Comparison of ENCODE assay signal across 23 cellular contexts in genomic region chr11:70743941-70744351, GRCh38.
"Had no signal": no experiment of that assay in that cellular context is flagged by ENCODE, and none has a peak within 500 bp of the region (broad histone marks: within the 10 kb centered on the region; RNA-seq: fewer than 3 reads in every experiment).

No MANE protein-coding gene starts in this region.

- H3K9me3 Mint-ChIP-seq: effector memory CD8-positive, alpha-beta T cell; natural killer cell had no signal

- H3K27ac Mint-ChIP-seq: effector memory CD8-positive, alpha-beta T cell; natural killer cell; stimulated activated naive CD8-positive, alpha-beta T cell treated with anti-CD3 and anti-CD28 coated beads, Interleukin-15, amount 100 ng/mL, for 72 hours had no signal

- H3K36me3 Mint-ChIP-seq: natural killer cell had no signal

- ATAC-seq: effector memory CD8-positive, alpha-beta T cell; heart right ventricle; left cardiac atrium; left ventricle myocardium superior; natural killer cell; right lobe of liver; stimulated activated naive CD8-positive, alpha-beta T cell treated with anti-CD3 and anti-CD28 coated beads, Interleukin-15, amount 100 ng/mL, for 72 hours had no signal

- H3K27ac ChIP-seq: esophagus squamous epithelium, heart right ventricle, ovary, right lobe of liver, thyroid gland had no signal

- H3K36me3 ChIP-seq: esophagus squamous epithelium, heart right ventricle, ovary, right lobe of liver, thyroid gland had no signal

- H3K9me3 ChIP-seq: esophagus squamous epithelium, heart right ventricle, ovary, right lobe of liver, thyroid gland had no signal

- H3K4me1 Mint-ChIP-seq: natural killer cell; stimulated activated naive CD8-positive, alpha-beta T cell treated with anti-CD3 and anti-CD28 coated beads, Interleukin-15, amount 100 ng/mL, for 72 hours had no signal

- H3K4me1 ChIP-seq: esophagus squamous epithelium, right lobe of liver, thyroid gland had no signal

- H3K4me3 Mint-ChIP-seq: effector memory CD8-positive, alpha-beta T cell; natural killer cell; stimulated activated naive CD8-positive, alpha-beta T cell treated with anti-CD3 and anti-CD28 coated beads, Interleukin-15, amount 100 ng/mL, for 72 hours had no signal

- H3K4me3 ChIP-seq: esophagus squamous epithelium, heart right ventricle, ovary, right lobe of liver, thyroid gland had no signal

- DNase-seq: caudate nucleus; cerebellar nuclear complex; cortex of kidney; effector memory CD8-positive, alpha-beta T cell; erythroblast; esophagus squamous epithelium; foreskin melanocyte; glutamatergic neuron; heart right ventricle; hippocampal formation; left cardiac atrium; left ventricle myocardium superior; natural killer cell; nucleus accumbens; ovary; right lobe of liver; small intestine; stimulated activated CD4-positive, alpha-beta T cell treated with anti-CD3 and anti-CD28 coated beads, Interleukin-15, amount 100 ng/mL, for 24 hours; stimulated activated CD4-positive, alpha-beta T cell treated with anti-CD3 and anti-CD28 coated beads, Interleukin-2, amount 100 ng/mL, for 48 hours; stimulated activated naive CD4-positive, alpha-beta T cell; stimulated activated naive CD8-positive, alpha-beta T cell treated with anti-CD3 and anti-CD28 coated beads, Interleukin-15, amount 100 ng/mL, for 72 hours; thyroid gland; trophoblast cell had no signal

- H3K27me3 ChIP-seq: ovary, right lobe of liver, thyroid gland had no signal
